ENCODE assay signal across 8 cellular contexts in the genomic region with DNA sequence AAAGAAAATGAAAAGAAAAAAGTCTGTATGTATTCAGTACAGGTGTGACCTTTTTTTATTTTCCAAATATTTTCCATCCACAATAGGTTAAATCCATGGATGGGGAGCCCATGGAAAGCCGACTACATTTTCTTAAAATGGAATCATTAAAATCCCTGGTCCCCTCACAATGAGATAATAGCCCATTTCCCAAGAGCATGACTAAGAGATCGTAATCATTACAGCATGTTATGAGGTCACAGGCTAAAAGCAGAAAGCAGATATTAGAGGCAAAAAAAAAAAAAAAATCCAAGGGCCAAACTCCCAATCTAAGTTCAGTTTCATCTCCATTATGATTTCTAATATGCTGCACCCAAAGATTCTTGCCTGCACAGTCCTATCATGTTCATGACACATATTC. TPM values are rescaled to one million over a fixed set of nuclear protein-coding genes. Genes with fewer than 3 reads are reported as not detected.
DNase-seq lines count a peak whose midpoint lies in the region; ATAC-seq and TF ChIP-seq lines count a peak whose summit lies in the region.

No MANE protein-coding gene starts in this region.

- intact Hi-C loops in activated CD4-positive, alpha-beta T cell treated with anti-CD3 and anti-CD28 coated beads, Interleukin-2, amount 10 ng/mL, durations not matched to agents 24 days and 14 days (cut with micrococcal nuclease) = loop anchor here (2.0 to 5.0 kb wide), 2 partner anchors 29 to 40 kb away; no protein-coding TSS in a partner anchor

- no peak for DNase-seq in activated CD4-positive, alpha-beta T cell treated with anti-CD3 and anti-CD28 coated beads, Interleukin-2, amount 10 ng/mL, durations not matched to agents 24 days and 14 days
- no peak for DNase-seq in activated CD4-positive, alpha-beta T cell treated with anti-CD3 and anti-CD28 coated beads for 4 hours
- DNase-seq in OCI-M1 (lab: John Stamatoyannopoulos, UW) (peak; percentile 74), endodermal cell (no peak), germinal center (ENCODE audit: low spot score) (no peak), 8988T (no peak)
- no peak for DNase-seq in stimulated activated naive B cell treated with anti-CD40 and anti-IgM and Interleukin-4, amounts not matched to agents 10 μg/mL and 1 μg/mL and 100 μg/mL, for 72 hours

- no peak overlapping the region for H3K27ac ChIP-seq in endodermal cell (ENCODE audit: low read depth, low read length)

- ATAC-seq in stimulated activated naive B cell treated with anti-CD40 and anti-IgM and Interleukin-4, amounts not matched to agents 10 μg/mL and 1 μg/mL and 100 μg/mL, for 72 hours (replicated peaks) = no peak
- no peak for ATAC-seq in HG03342 (IDR thresholded peaks at IDR 0.05; ENCODE audit: unreplicated experiment)

- WGBS in endodermal cell (ENCODE audit: insufficient coverage in 1 of 2, insufficient read length in 1 of 2), 2 experiments = 94 to 98% methylated on average over 2 of the region's 2 CpGs

- no peaks in the 10 kb centered on the region for H3K27me3 Mint-ChIP-seq in activated CD4-positive, alpha-beta T cell treated with anti-CD3 and anti-CD28 coated beads, Interleukin-2, amount 10 ng/mL, durations not matched to agents 24 days and 14 days
- no peaks in the 10 kb centered on the region for H3K27me3 Mint-ChIP-seq in endodermal cell (ENCODE audit: insufficient read depth)
- no peaks in the 10 kb centered on the region for H3K27me3 Mint-ChIP-seq in stimulated activated naive B cell treated with anti-CD40 and anti-IgM and Interleukin-4, amounts not matched to agents 10 μg/mL and 1 μg/mL and 100 μg/mL, for 72 hours

- H3K4me3 ChIP-seq in endodermal cell (ENCODE audit: low read length) = no peak overlapping the region

- no peaks in the 10 kb centered on the region for H3K27me3 ChIP-seq in endodermal cell (ENCODE audit: control insufficient read depth, insufficient read depth, low read length, poor library complexity, severe bottlenecking)

- H3K4me3 Mint-ChIP-seq in activated CD4-positive, alpha-beta T cell treated with anti-CD3 and anti-CD28 coated beads, Interleukin-2, amount 10 ng/mL, durations not matched to agents 24 days and 14 days = peak overlapping the region; percentile 88
- no peak overlapping the region for H3K4me3 Mint-ChIP-seq in endodermal cell
- H3K4me3 Mint-ChIP-seq in stimulated activated naive B cell treated with anti-CD40 and anti-IgM and Interleukin-4, amounts not matched to agents 10 μg/mL and 1 μg/mL and 100 μg/mL, for 72 hours = peak overlapping the region; percentile 87 to 94

- peak overlapping the region; percentile 90 for H3K27ac Mint-ChIP-seq in activated CD4-positive, alpha-beta T cell treated with anti-CD3 and anti-CD28 coated beads, Interleukin-2, amount 10 ng/mL, durations not matched to agents 24 days and 14 days
- H3K27ac Mint-ChIP-seq in endodermal cell = no peak overlapping the region
- peak overlapping the region; percentile 93 for H3K27ac Mint-ChIP-seq in stimulated activated naive B cell treated with anti-CD40 and anti-IgM and Interleukin-4, amounts not matched to agents 10 μg/mL and 1 μg/mL and 100 μg/mL, for 72 hours

- H3K9ac ChIP-seq in endodermal cell (ENCODE audit: extremely low read depth, low read length, poor library complexity, severe bottlenecking) = peak overlapping the region; percentile 21

- H3K36me3 ChIP-seq in endodermal cell (ENCODE audit: control insufficient read depth, insufficient read depth, low read length) = peaks cover 6% of the 10 kb centered on the region

- peaks cover 80% of the 10 kb centered on the region for H3K4me1 Mint-ChIP-seq in activated CD4-positive, alpha-beta T cell treated with anti-CD3 and anti-CD28 coated beads, Interleukin-2, amount 10 ng/mL, durations not matched to agents 24 days and 14 days
- H3K4me1 Mint-ChIP-seq in endodermal cell = peaks cover 56% of the 10 kb centered on the region
- peaks cover 49 to 71% of the 10 kb centered on the region in 2 donors for H3K4me1 Mint-ChIP-seq in stimulated activated naive B cell treated with anti-CD40 and anti-IgM and Interleukin-4, amounts not matched to agents 10 μg/mL and 1 μg/mL and 100 μg/mL, for 72 hours

- H3K36me3 Mint-ChIP-seq in activated CD4-positive, alpha-beta T cell treated with anti-CD3 and anti-CD28 coated beads, Interleukin-2, amount 10 ng/mL, durations not matched to agents 24 days and 14 days (ENCODE audit: low read depth) = peaks cover 14% of the 10 kb centered on the region
- peaks cover 1% of the 10 kb centered on the region for H3K36me3 Mint-ChIP-seq in endodermal cell (ENCODE audit: low read depth)
- H3K36me3 Mint-ChIP-seq in stimulated activated naive B cell treated with anti-CD40 and anti-IgM and Interleukin-4, amounts not matched to agents 10 μg/mL and 1 μg/mL and 100 μg/mL, for 72 hours = peaks cover 49 to 54% of the 10 kb centered on the region in 2 donors

- no peaks in the 10 kb centered on the region for H3K9me3 Mint-ChIP-seq in activated CD4-positive, alpha-beta T cell treated with anti-CD3 and anti-CD28 coated beads, Interleukin-2, amount 10 ng/mL, durations not matched to agents 24 days and 14 days
- H3K9me3 Mint-ChIP-seq in endodermal cell = no peaks in the 10 kb centered on the region
- H3K9me3 Mint-ChIP-seq in stimulated activated naive B cell treated with anti-CD40 and anti-IgM and Interleukin-4, amounts not matched to agents 10 μg/mL and 1 μg/mL and 100 μg/mL, for 72 hours = peaks cover 0 to 4% of the 10 kb centered on the region in 2 donors

- H3K4me1 ChIP-seq in endodermal cell (ENCODE audit: control insufficient read depth, insufficient read depth, low read length) = peaks cover 37% of the 10 kb centered on the region

- no peaks in the 10 kb centered on the region for H3K9me3 ChIP-seq in endodermal cell (ENCODE audit: control insufficient read depth, low read length)

- TF ChIP-seq CTCF in endodermal cell (conservative IDR thresholded peaks at IDR 0.05) = no peak

RNA-seq across cellular contexts. Expression of a gene that starts 44.7 kb away (rescaled TPM):
- 126 and 131 TPM in 2 replicates for total RNA-seq in activated CD4-positive, alpha-beta T cell treated with anti-CD3 and anti-CD28 coated beads, Interleukin-2, amount 10 ng/mL, durations not matched to agents 24 days and 14 days
- 10 to 100 TPM; 23.1 to 27.4 TPM for total RNA-seq in endodermal cell
- 20.3 TPM for polyA plus RNA-seq in endodermal cell (2013, experiment 1 of 2)
- 17.8 TPM for polyA plus RNA-seq in endodermal cell (2013, experiment 2 of 2)
